ENCODE assay signal across 1 cellular context in genomic region chr2:215843579-215843978, GRCh38.
TF ChIP-seq lines count a peak whose summit lies in the region.

No MANE protein-coding gene starts in this region.

TF ChIP-seq in SK-N-SH, 30 proteins besides CTCF, POLR2A, EP300 and RAD21 (continued from another document):
- TF ChIP-seq FOXJ3 (CRISPR knock-in tag; IDR thresholded peaks at IDR 0.05), result no peak
- TF ChIP-seq, protein P1, sequence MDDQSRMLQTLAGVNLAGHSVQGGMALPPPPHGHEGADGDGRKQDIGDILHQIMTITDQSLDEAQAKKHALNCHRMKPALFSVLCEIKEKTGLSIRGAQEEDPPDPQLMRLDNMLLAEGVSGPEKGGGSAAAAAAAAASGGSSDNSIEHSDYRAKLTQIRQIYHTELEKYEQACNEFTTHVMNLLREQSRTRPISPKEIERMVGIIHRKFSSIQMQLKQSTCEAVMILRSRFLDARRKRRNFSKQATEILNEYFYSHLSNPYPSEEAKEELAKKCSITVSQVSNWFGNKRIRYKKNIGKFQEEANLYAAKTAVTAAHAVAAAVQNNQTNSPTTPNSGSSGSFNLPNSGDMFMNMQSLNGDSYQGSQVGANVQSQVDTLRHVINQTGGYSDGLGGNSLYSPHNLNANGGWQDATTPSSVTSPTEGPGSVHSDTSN (IDR thresholded peaks at IDR 0.05), result peak; percentile 84
